Comparison of ENCODE assay signal across 13 cellular contexts in the genomic region with DNA sequence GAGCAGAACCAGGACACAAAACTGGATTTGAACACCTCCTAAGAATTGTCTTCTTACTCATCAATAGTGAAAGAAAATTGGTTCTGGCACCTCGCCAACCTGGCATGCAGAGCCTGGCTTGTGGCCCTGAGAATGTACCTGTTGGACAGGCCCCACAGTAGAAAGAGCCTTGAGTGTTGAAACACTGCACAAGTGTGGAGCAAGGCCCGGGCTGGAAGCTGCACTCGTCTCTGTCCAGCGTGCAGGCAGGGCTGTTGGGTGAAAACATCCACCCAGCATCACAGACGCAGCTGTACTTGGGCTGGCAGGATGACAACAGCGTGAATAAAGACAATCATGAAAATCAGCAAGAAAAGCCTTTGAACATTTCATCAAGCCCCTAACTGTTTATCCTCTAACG. TPM values are rescaled to one million over a fixed set of nuclear protein-coding genes. Genes with fewer than 3 reads are reported as not detected.
DNase-seq lines count a peak whose midpoint lies in the region; ATAC-seq and TF ChIP-seq lines count a peak whose summit lies in the region.
"Had no signal": no experiment of that assay in that cellular context is flagged by ENCODE, and none has a peak within 500 bp of the region (broad histone marks: within the 10 kb centered on the region; RNA-seq: fewer than 3 reads in every experiment).

No MANE protein-coding gene starts in this region.

- H3K4me2 ChIP-seq in IMR-90 (ENCODE audit: low read depth, low read length), result no peak overlapping the region
- no peak overlapping the region for H3K4me2 ChIP-seq in fibroblast of lung (ENCODE audit: extremely low read depth, insufficient read depth, low read length)

- intact Hi-C loops in IMR-90 (cut with micrococcal nuclease), result no loop called here

- peak overlapping the region; percentile 7 for H3K27ac Mint-ChIP-seq in nephron progenitor cell
- no peak overlapping the region for H3K27ac Mint-ChIP-seq in activated T-cell treated with anti-CD3 and anti-CD28 coated beads, Interleukin-2, amount 50 U/mL, for 24 hours
- H3K27ac Mint-ChIP-seq: natural killer cell treated with Interleukin-12 subunit alpha and Interleukin-12 subunit beta and Interleukin-15 and Interleukin-18, amount 100 ng/mL, for 72 hours had no signal

- 14% methylated on average over 4 of the region's 7 CpGs; no CpG with 5 or more reads in 1 of the 2 experiments for WGBS in IMR-90 (ENCODE audit: extremely low coverage in 2 of 2, insufficient read length in 1 of 2), 2 experiments

- no peaks in the 10 kb centered on the region for H3K9me3 ChIP-seq in IMR-90 (ENCODE audit: control insufficient read depth, insufficient read depth, low read length)
- no peaks in the 10 kb centered on the region for H3K9me3 ChIP-seq in fibroblast of lung (ENCODE audit: control insufficient read depth, insufficient read depth, low read depth, low read length)

- H3K27ac ChIP-seq in IMR-90 (ENCODE audit: insufficient read depth, low read length) (no peak overlapping the region), fibroblast of lung (ENCODE audit: insufficient read depth, low read length) (no peak overlapping the region)

- no peak overlapping the region for H3K4ac ChIP-seq in IMR-90 (ENCODE audit: low read depth, low read length)

- DNase-seq in AG10803 (ENCODE audit: low read depth) (peak; percentile 80), IMR-90 (peak; percentile 75), fibroblast of lung (ENCODE audit: low read depth in 2 of 2) (peak; percentile 48 to 86), nephron progenitor cell (no peak), cerebellar nuclear complex (lab: John Stamatoyannopoulos, UW) (no peak), COLO668 (lab: John Stamatoyannopoulos, UW; ENCODE audit: unreplicated experiment) (no peak), DMS153 (lab: John Stamatoyannopoulos, UW) (no peak)
- no peak for DNase-seq in activated T-cell treated with anti-CD3 and anti-CD28 coated beads, Interleukin-2, amount 50 U/mL, for 24 hours
- DNase-seq: KBM-7, NCI-H2081 treated with DMSO at 0.1 percent for 48 hours had no signal

- H3K27me3 ChIP-seq in IMR-90 (ENCODE audit: control insufficient read depth, insufficient read depth, low read length), result no peaks in the 10 kb centered on the region
- no peaks in the 10 kb centered on the region for H3K27me3 ChIP-seq in fibroblast of lung (ENCODE audit: control insufficient read depth, insufficient read depth, low read length)

- TF ChIP-seq CTCF in AG10803 (conservative IDR thresholded peaks at IDR 0.05; ENCODE audit: low read length), result no peak
- no peak for TF ChIP-seq CTCF in IMR-90 (conservative IDR thresholded peaks at IDR 0.05; ENCODE audit: low read depth, low read length)
- no peak for TF ChIP-seq CTCF in fibroblast of lung (conservative IDR thresholded peaks at IDR 0.05 in 1 of 2, IDR thresholded peaks at IDR 0.05 in 1 of 2; ENCODE audit: low read depth in 1 of 2, low read length in 2 of 2)
- no peak for TF ChIP-seq CTCF in nephron progenitor cell (IDR thresholded peaks at IDR 0.05)

- H3K36me3 Mint-ChIP-seq in nephron progenitor cell (ENCODE audit: low read depth), result no peaks in the 10 kb centered on the region
- H3K36me3 Mint-ChIP-seq in activated T-cell treated with anti-CD3 and anti-CD28 coated beads, Interleukin-2, amount 50 U/mL, for 24 hours (ENCODE audit: low read depth), result peaks cover 13% of the 10 kb centered on the region
- H3K36me3 Mint-ChIP-seq: natural killer cell treated with Interleukin-12 subunit alpha and Interleukin-12 subunit beta and Interleukin-15 and Interleukin-18, amount 100 ng/mL, for 72 hours had no signal

- H2AK9ac ChIP-seq in IMR-90 (replicated peaks; ENCODE audit: low read depth, low read length, poor library complexity), result no peak overlapping the region

- no peak overlapping the region for H4K8ac ChIP-seq in IMR-90 (ENCODE audit: low read depth in 2 of 2, low read length in 2 of 2)

- peaks cover 14% of the 10 kb centered on the region for H3K9me1 ChIP-seq in IMR-90 (ENCODE audit: insufficient read depth, low read length)

- no peak overlapping the region for H4K5ac ChIP-seq in IMR-90 (ENCODE audit: low read depth, low read length)

- H3K79me2 ChIP-seq in fibroblast of lung (ENCODE audit: control insufficient read depth, insufficient read depth, low read length), result no peaks in the 10 kb centered on the region

- ATAC-seq in IMR-90 (ENCODE audit: low read depth), result peak; percentile 74
- ATAC-seq: natural killer cell treated with Interleukin-12 subunit alpha and Interleukin-12 subunit beta and Interleukin-15 and Interleukin-18, amount 100 ng/mL, for 72 hours had no signal

- no peaks in the 10 kb centered on the region for H3K36me3 ChIP-seq in IMR-90 (ENCODE audit: control insufficient read depth, insufficient read depth, low read length)
- H3K36me3 ChIP-seq in fibroblast of lung (ENCODE audit: control insufficient read depth, insufficient read depth, low read length), result no peaks in the 10 kb centered on the region

- H2BK15ac ChIP-seq in IMR-90 (ENCODE audit: low read depth, low read length), result no peak overlapping the region

- CTCF ChIA-PET in IMR-90 (lab: Yijun Ruan, JAX), result no interaction called here

- no peak overlapping the region for H2BK120ac ChIP-seq in IMR-90 (ENCODE audit: low read depth, low read length)

- peaks cover 6% of the 10 kb centered on the region for H3K4me1 ChIP-seq in IMR-90 (ENCODE audit: control insufficient read depth, insufficient read depth, low read length)
- H3K4me1 ChIP-seq in fibroblast of lung (ENCODE audit: control insufficient read depth, extremely low read depth, insufficient read depth, low read length), result peaks cover 2% of the 10 kb centered on the region

- no peak overlapping the region for H4K91ac ChIP-seq in IMR-90 (ENCODE audit: insufficient read depth, low read depth, low read length)

- H3K9ac ChIP-seq in IMR-90 (ENCODE audit: low read depth, low read length) (no peak overlapping the region), fibroblast of lung (ENCODE audit: insufficient read depth, low read length) (no peak overlapping the region)

- H4K20me1 ChIP-seq in IMR-90 (ENCODE audit: insufficient read depth, low read length), result no peaks in the 10 kb centered on the region
- no peaks in the 10 kb centered on the region for H4K20me1 ChIP-seq in fibroblast of lung (ENCODE audit: control insufficient read depth, extremely low read depth, insufficient read depth, low read length)

- no peak overlapping the region for H2BK5ac ChIP-seq in IMR-90 (ENCODE audit: low read depth, low read length, poor library complexity, severe bottlenecking)

- no peak overlapping the region for H3K23ac ChIP-seq in IMR-90 (ENCODE audit: low read depth, low read length)

- dilution Hi-C loops in IMR-90 (cut with HindIII; ENCODE audit: low sequenced_read_pairs, unreplicated experiment), result no loop called here

- in situ Hi-C loops in IMR-90 (cut with MboI; ENCODE audit: low sequenced_read_pairs), result no loop called here

- no peak overlapping the region for H3K4me3 Mint-ChIP-seq in nephron progenitor cell
- H3K4me3 Mint-ChIP-seq in activated T-cell treated with anti-CD3 and anti-CD28 coated beads, Interleukin-2, amount 50 U/mL, for 24 hours, result no peak overlapping the region
- H3K4me3 Mint-ChIP-seq: CD4-positive, alpha-beta memory T cell; natural killer cell treated with Interleukin-12 subunit alpha and Interleukin-12 subunit beta and Interleukin-15 and Interleukin-18, amount 100 ng/mL, for 72 hours had no signal

- H3K9me3 Mint-ChIP-seq in nephron progenitor cell, result no peaks in the 10 kb centered on the region
- no peaks in the 10 kb centered on the region for H3K9me3 Mint-ChIP-seq in activated T-cell treated with anti-CD3 and anti-CD28 coated beads, Interleukin-2, amount 50 U/mL, for 24 hours
- H3K9me3 Mint-ChIP-seq: natural killer cell treated with Interleukin-12 subunit alpha and Interleukin-12 subunit beta and Interleukin-15 and Interleukin-18, amount 100 ng/mL, for 72 hours had no signal

- no peaks in the 10 kb centered on the region for H3K79me1 ChIP-seq in IMR-90 (ENCODE audit: low read depth in 1 of 2, low read length in 2 of 2)

- POLR2A ChIA-PET in IMR-90 (lab: Charles Lee; ENCODE audit: unreplicated experiment), result no interaction called here

- H3K14ac ChIP-seq in IMR-90 (replicated peaks; ENCODE audit: low read depth, low read length), result no peak overlapping the region

- H3K4me3 ChIP-seq in AG10803 (ENCODE audit: low read length), result no peak overlapping the region
- no peak overlapping the region for H3K4me3 ChIP-seq in IMR-90 (ENCODE audit: insufficient read depth, low read depth, low read length)
- H3K4me3 ChIP-seq in fibroblast of lung (replicated peaks in 1 of 4; ENCODE audit: control extremely low read depth in 1 of 4, insufficient read depth in 1 of 4, low read depth in 3 of 4, low read length in 4 of 4), result no peak overlapping the region
- H3K4me3 ChIP-seq: PC-9 had no signal

- no peak overlapping the region for H3K56ac ChIP-seq in IMR-90 (ENCODE audit: extremely low read depth, insufficient read depth, low read length)

- H2AK5ac ChIP-seq in IMR-90 (ENCODE audit: low read depth, low read length), result no peak overlapping the region

- H2AFZ ChIP-seq in IMR-90 (replicated peaks; ENCODE audit: low read length, poor library complexity) (peak overlapping the region; percentile 71), fibroblast of lung (ENCODE audit: low read length) (no peak overlapping the region)

- H2BK20ac ChIP-seq in IMR-90 (ENCODE audit: low read depth, low read length), result no peak overlapping the region

- H3K18ac ChIP-seq in IMR-90 (ENCODE audit: low read depth, low read length), result no peak overlapping the region

- TF ChIP-seq RAD21 in IMR-90 (IDR thresholded peaks at IDR 0.05; ENCODE audit: low read length), result no peak

- peaks cover 13% of the 10 kb centered on the region for H3K4me1 Mint-ChIP-seq in nephron progenitor cell
- H3K4me1 Mint-ChIP-seq in activated T-cell treated with anti-CD3 and anti-CD28 coated beads, Interleukin-2, amount 50 U/mL, for 24 hours (ENCODE audit: low read depth), result peaks cover 10% of the 10 kb centered on the region

- no TSS peak for BruUV-seq in IMR-90 (replicated peaks; lab: Mats Ljungman, UMichigan)

- TF ChIP-seq POLR2A in IMR-90 (IDR thresholded peaks at IDR 0.05; ENCODE audit: low read depth, low read length), result no peak

- no peaks in the 10 kb centered on the region for H3K27me3 Mint-ChIP-seq in nephron progenitor cell (ENCODE audit: low read depth, poor library complexity)
- no peaks in the 10 kb centered on the region for H3K27me3 Mint-ChIP-seq in activated T-cell treated with anti-CD3 and anti-CD28 coated beads, Interleukin-2, amount 50 U/mL, for 24 hours
- H3K27me3 Mint-ChIP-seq: CD4-positive, alpha-beta memory T cell; natural killer cell treated with Interleukin-12 subunit alpha and Interleukin-12 subunit beta and Interleukin-15 and Interleukin-18, amount 100 ng/mL, for 72 hours had no signal

TF ChIP-seq in IMR-90, 13 proteins besides CTCF, POLR2A, EP300 and RAD21 (continues in another document):
- TF ChIP-seq CEBPB (IDR thresholded peaks at IDR 0.05; ENCODE audit: low read depth, low read length), result peak; percentile 74

RNA-seq across cellular contexts. Expression of gene CUBN, which starts 15.7 kb away (rescaled TPM):
- total RNA-seq in IMR-90 (2012; rRNA removed), result 0.54 and 0.83 TPM in 2 replicates
- polyA plus RNA-seq in IMR-90 (2012; rRNA removed), result 0.10 and 0.19 TPM in 2 replicates
- 0.02 and 0.08 TPM in 2 replicates for polyA plus RNA-seq in IMR-90 (2012; cell fraction: cytosol; rRNA removed)
- 0.21 and 1.1 TPM in 2 replicates for polyA plus RNA-seq in IMR-90 (2012; cell fraction: nucleus; rRNA removed; ENCODE audit: low replicate concordance)
- total RNA-seq in fibroblast of lung, result 0.51 and 1.3 TPM in 2 replicates
- 1.1 and 1.5 TPM in 2 replicates for polyA plus RNA-seq in fibroblast of lung
- 0.41 and 0.45 TPM in 2 replicates for polyA plus RNA-seq in fibroblast of lung (2012)
- 0.30 TPM in 1 of 2 replicates, not detected in the other for polyA minus RNA-seq in fibroblast of lung (ENCODE audit: low replicate concordance)

Comparison
In these comparisons a context has a peak if more than half of its experiments do, and no peak if none do; other contexts are left out.
1. DNase-seq: peak in AG10803 (single experiment), IMR-90 (single experiment) and fibroblast of lung (2 of 2); none in nephron progenitor cell (single experiment), cerebellar nuclear complex (0 of 2), COLO668 (single experiment), DMS153 (single experiment) and activated T-cell treated with anti-CD3 and anti-CD28 coated beads, Interleukin-2, amount 50 U/mL, for 24 hours (single experiment).